ENCODE assay signal across 20 cellular contexts in the genomic region with DNA sequence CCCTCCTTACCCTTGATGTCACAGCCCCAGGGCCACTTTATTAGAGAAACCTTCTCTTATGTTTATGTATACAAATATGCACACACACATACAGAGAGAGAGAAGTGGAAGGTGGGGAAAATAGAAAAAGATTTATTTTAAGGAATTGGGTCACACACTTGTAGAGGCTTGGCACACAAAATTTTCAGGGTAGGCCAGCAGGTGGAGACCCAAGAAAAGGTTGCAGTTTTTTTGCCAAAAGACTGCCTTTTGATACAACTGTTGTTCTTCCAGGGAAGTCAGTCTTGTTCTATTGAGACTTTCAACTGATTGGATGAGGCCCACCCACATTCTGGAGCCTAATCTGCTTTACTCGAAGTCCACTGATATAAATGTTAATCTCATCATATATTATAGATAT.
DNase-seq lines count a peak whose midpoint lies in the region; ATAC-seq, FAIRE-seq and TF ChIP-seq lines count a peak whose summit lies in the region.
"Had no signal": no experiment of that assay in that cellular context is flagged by ENCODE, and none has a peak within 500 bp of the region (broad histone marks: within the 10 kb centered on the region; RNA-seq: fewer than 3 reads in every experiment).

No MANE protein-coding gene starts in this region.

- intact Hi-C loops in activated naive CD4-positive, alpha-beta T cell treated with anti-CD3 and anti-CD28 coated beads for 36 hours (cut with micrococcal nuclease), result loop anchor here (2.0 kb wide), 2 partner anchors 98 to 216 kb away; no protein-coding TSS in a partner anchor
- intact Hi-C loops in GM12878 (cut with micrococcal nuclease; ENCODE audit: unreplicated experiment), result loop anchor here (1.0 kb wide), 1 partner anchor 413 kb away; no protein-coding TSS in a partner anchor
- intact Hi-C loops in naive thymus-derived CD4-positive, alpha-beta T cell (cut with micrococcal nuclease), result loop anchor here in 1 of 2 donors (10.0 kb wide), 1 partner anchor 416 kb away; no protein-coding TSS in a partner anchor

- H3K27me3 ChIP-seq in H9 (ENCODE audit: insufficient read depth, low read length) (no peaks in the 10 kb centered on the region), GM12878 (replicated peaks in 1 of 2; ENCODE audit: control insufficient read depth in 2 of 2, insufficient read depth in 2 of 2, low read length in 1 of 2) (no peaks in the 10 kb centered on the region; a peak in 1 of 4 replicates)
- H3K27me3 ChIP-seq in naive thymus-derived CD4-positive, alpha-beta T cell (ENCODE audit: control insufficient read depth in 2 of 2, insufficient read depth in 2 of 2, low read length in 2 of 2), result no peaks in the 10 kb centered on the region
- H3K27me3 ChIP-seq: BLaER1 treated with 17β-estradiol and CSF1 and Interleukin-3, amounts not matched to agents 10 nM and 100 nM had no signal

- no peaks in the 10 kb centered on the region for H3K23me2 ChIP-seq in H9 (ENCODE audit: insufficient read length, low read depth, low read length, poor library complexity, severe bottlenecking)

- no peak overlapping the region for H3K4ac ChIP-seq in H9 (ENCODE audit: low read depth, low read length)

- H3K27me3 Mint-ChIP-seq in activated naive CD4-positive, alpha-beta T cell treated with anti-CD3 and anti-CD28 coated beads for 36 hours (ENCODE audit: low read depth), result no peaks in the 10 kb centered on the region
- H3K27me3 Mint-ChIP-seq in H9 (ENCODE audit: low read depth) (no peaks in the 10 kb centered on the region), immature natural killer cell (ENCODE audit: low read depth in 3 of 3) (peaks cover 0 to 4% (median 2%) of the 10 kb centered on the region in 3 donors)
- peaks cover 0 to 15% (median 9%) of the 10 kb centered on the region in 5 donors for H3K27me3 Mint-ChIP-seq in naive thymus-derived CD4-positive, alpha-beta T cell
- H3K27me3 Mint-ChIP-seq in activated CD4-positive, alpha-beta memory T cell treated with anti-CD3 and anti-CD28 coated beads, Interleukin-2, amount 10 ng/mL, durations not matched to agents 7 days and 5 days, result peaks cover 13% of the 10 kb centered on the region

- H3K9me3 ChIP-seq in H9 (ENCODE audit: control insufficient read depth, low read depth, low read length) (no peaks in the 10 kb centered on the region), GM12878 (replicated peaks; ENCODE audit: control insufficient read depth, insufficient read depth, low read length) (no peaks in the 10 kb centered on the region)
- H3K9me3 ChIP-seq in naive thymus-derived CD4-positive, alpha-beta T cell (ENCODE audit: control insufficient read depth in 2 of 3, low read length in 3 of 3), result no peaks in the 10 kb centered on the region
- H3K9me3 ChIP-seq: BLaER1 treated with 17β-estradiol and CSF1 and Interleukin-3, amounts not matched to agents 10 nM and 100 nM had no signal

- no peak overlapping the region for H2BK15ac ChIP-seq in H9 (ENCODE audit: low read depth, low read length)

- no peak overlapping the region for H4K5ac ChIP-seq in H9 (ENCODE audit: insufficient read length, low read depth, low read length)

- TF ChIP-seq CTCF in H9 (conservative IDR thresholded peaks at IDR 0.05) (peak; percentile 38; the same call in 2 of the 3 replicates), GM12878 (IDR thresholded peaks at IDR 0.05 in 2 of 3, conservative IDR thresholded peaks at IDR 0.05 in 1 of 3; ENCODE audit: control insufficient read depth in 2 of 3, extremely low read depth in 1 of 3, insufficient read depth in 1 of 3, low read depth in 3 of 3, low read length in 3 of 3) (peak in 1 of 3 experiments; percentile 8; a peak in 1 of 6 replicates)

- H3K4me1 ChIP-seq in H9 (ENCODE audit: insufficient read depth, low read length) (peaks cover 11% of the 10 kb centered on the region; the same call in 1 of the 2 replicates), GM12878 (ENCODE audit: control insufficient read depth, insufficient read depth, low read length) (no peaks in the 10 kb centered on the region)
- H3K4me1 ChIP-seq in naive thymus-derived CD4-positive, alpha-beta T cell (ENCODE audit: control insufficient read depth in 2 of 2, insufficient read depth in 2 of 2, low read length in 2 of 2), result no peaks in the 10 kb centered on the region

- H2AFZ ChIP-seq in H9 (ENCODE audit: low read length) (no peak overlapping the region), GM12878 (ENCODE audit: control insufficient read depth, low read depth, low read length) (no peak overlapping the region)

- H3K4me3 Mint-ChIP-seq in activated naive CD4-positive, alpha-beta T cell treated with anti-CD3 and anti-CD28 coated beads for 36 hours, result no peak overlapping the region
- H3K4me3 Mint-ChIP-seq in H9 (no peak overlapping the region), immature natural killer cell (no peak overlapping the region)
- no peak overlapping the region for H3K4me3 Mint-ChIP-seq in naive thymus-derived CD4-positive, alpha-beta T cell
- H3K4me3 Mint-ChIP-seq in activated CD4-positive, alpha-beta memory T cell treated with anti-CD3 and anti-CD28 coated beads, Interleukin-2, amount 10 ng/mL, durations not matched to agents 7 days and 5 days, result no peak overlapping the region
- H3K4me3 Mint-ChIP-seq: B cell; CD8-positive, alpha-beta T cell; HFFc6 had no signal

- H3K79me1 ChIP-seq in H9 (ENCODE audit: insufficient read depth, low read depth, low read length, poor library complexity, severe bottlenecking), result no peaks in the 10 kb centered on the region

- no peak overlapping the region for H3T11ph ChIP-seq in H9 (ENCODE audit: low read length)

- TF ChIP-seq EP300 in GM12878 (IDR thresholded peaks at IDR 0.05; ENCODE audit: borderline replicate concordance in 1 of 2, control insufficient read depth in 1 of 2, low read depth in 2 of 2, low read length in 2 of 2), result no peak

- H3K4me3 ChIP-seq in GM12878, result no peak overlapping the region
- H3K4me3 ChIP-seq in naive thymus-derived CD4-positive, alpha-beta T cell (ENCODE audit: low read length), result no peak overlapping the region
- H3K4me3 ChIP-seq: BLaER1 treated with 17β-estradiol and CSF1 and Interleukin-3, amounts not matched to agents 10 nM and 100 nM; K562 had no signal

- CTCF ChIA-PET in activated naive CD4-positive, alpha-beta T cell treated with anti-CD3 and anti-CD28 coated beads for 36 hours (lab: Charles Lee), result interaction anchor here (0.7 kb wide), 1 partner anchor 34 kb away, joined by 3 read pairs; no protein-coding TSS in a partner anchor
- CTCF ChIA-PET in GM12878 (lab: Yijun Ruan, JAX), result no interaction called here
- CTCF ChIA-PET in naive thymus-derived CD4-positive, alpha-beta T cell (lab: Charles Lee), result no interaction called here
- CTCF ChIA-PET in activated CD4-positive, alpha-beta memory T cell treated with anti-CD3 and anti-CD28 coated beads, Interleukin-2, amount 10 ng/mL, durations not matched to agents 7 days and 5 days (lab: Charles Lee), result no interaction called here

- no CpG with 5 or more reads among the region's 1 CpG for WGBS in H9 (ENCODE audit: extremely low coverage, insufficient read length, low lambda C conversion rate)
- WGBS in GM12878 (ENCODE audit: insufficient coverage, insufficient replicate concordance, low lambda C conversion rate, missing lambda C conversion rate), result 12% methylated on average over 1 of the region's 1 CpG

- H3K36me3 ChIP-seq in GM12878 (ENCODE audit: control insufficient read depth in 2 of 2, insufficient read depth in 2 of 2, low read length in 1 of 2), result no peaks in the 10 kb centered on the region
- no peaks in the 10 kb centered on the region for H3K36me3 ChIP-seq in naive thymus-derived CD4-positive, alpha-beta T cell (ENCODE audit: control insufficient read depth in 2 of 3, insufficient read depth in 3 of 3, low read length in 3 of 3)
- H3K36me3 ChIP-seq: BLaER1 treated with 17β-estradiol and CSF1 and Interleukin-3, amounts not matched to agents 10 nM and 100 nM had no signal

- RAD21 ChIA-PET in GM12878 (lab: Charles Lee; ENCODE audit: unreplicated experiment), result no interaction called here

- no peaks in the 10 kb centered on the region for H3K36me3 Mint-ChIP-seq in activated naive CD4-positive, alpha-beta T cell treated with anti-CD3 and anti-CD28 coated beads for 36 hours (ENCODE audit: low read depth)
- no peaks in the 10 kb centered on the region for H3K36me3 Mint-ChIP-seq in activated naive CD4-positive, alpha-beta T cell treated with anti-CD3 and anti-CD28 coated beads, Interleukin-2, amount 50 U/mL, for 72 hours
- H3K36me3 Mint-ChIP-seq in H9 (ENCODE audit: insufficient read depth in 1 of 3, low read depth in 3 of 3), result no peaks in the 10 kb centered on the region
- H3K36me3 Mint-ChIP-seq in naive thymus-derived CD4-positive, alpha-beta T cell, result no peaks in the 10 kb centered on the region
- H3K36me3 Mint-ChIP-seq in immature natural killer cell, result no peaks in the 10 kb centered on the region
- H3K36me3 Mint-ChIP-seq in activated CD4-positive, alpha-beta memory T cell treated with anti-CD3 and anti-CD28 coated beads, Interleukin-2, amount 10 ng/mL, durations not matched to agents 7 days and 5 days (ENCODE audit: low read depth), result no peaks in the 10 kb centered on the region
- H3K36me3 Mint-ChIP-seq: CD8-positive, alpha-beta T cell had no signal

- H3K14ac ChIP-seq in H9 (ENCODE audit: insufficient read depth, low read length), result no peak overlapping the region

- H3K79me2 ChIP-seq in H9 (ENCODE audit: insufficient read depth, low read length), result no peaks in the 10 kb centered on the region; the same call in 1 of the 2 replicates
- H3K79me2 ChIP-seq in GM12878 (ENCODE audit: control insufficient read depth, insufficient read depth, low read length), result no peaks in the 10 kb centered on the region

- H4K20me1 ChIP-seq in H9 (ENCODE audit: control insufficient read depth, insufficient read depth, insufficient read length) (no peaks in the 10 kb centered on the region), GM12878 (ENCODE audit: control insufficient read depth, insufficient read depth) (no peaks in the 10 kb centered on the region)
- H4K20me1 ChIP-seq: BLaER1 treated with 17β-estradiol and CSF1 and Interleukin-3, amounts not matched to agents 10 nM and 100 nM had no signal

- H3K56ac ChIP-seq in H9 (ENCODE audit: insufficient read length, low read depth, low read length), result no peak overlapping the region

- no peak overlapping the region for H3K9ac ChIP-seq in H9 (ENCODE audit: extremely low read depth, insufficient read length, low read length)
- no peak overlapping the region for H3K9ac ChIP-seq in GM12878 (ENCODE audit: control insufficient read depth, insufficient read depth, low read length)
- H3K9ac ChIP-seq: BLaER1 treated with 17β-estradiol and CSF1 and Interleukin-3, amounts not matched to agents 10 nM and 100 nM had no signal

- no peak overlapping the region for H3K18ac ChIP-seq in H9 (ENCODE audit: insufficient read length, low read depth, low read length)

- H2BK5ac ChIP-seq in H9 (ENCODE audit: insufficient read length, low read length), result no peak overlapping the region

- H3K27ac ChIP-seq in H9 (ENCODE audit: insufficient read length, low read depth, low read length) (no peak overlapping the region), GM12878 (ENCODE audit: control insufficient read depth, insufficient read depth) (no peak overlapping the region)
- H3K27ac ChIP-seq in naive thymus-derived CD4-positive, alpha-beta T cell (ENCODE audit: low read depth, low read length), result no peak overlapping the region
- H3K27ac ChIP-seq: BLaER1 treated with 17β-estradiol and CSF1 and Interleukin-3, amounts not matched to agents 10 nM and 100 nM had no signal

- no peak for ATAC-seq in activated naive CD4-positive, alpha-beta T cell treated with anti-CD3 and anti-CD28 coated beads, Interleukin-2, amount 50 U/mL, for 72 hours
- no peak for ATAC-seq in GM12878
- ATAC-seq in naive thymus-derived CD4-positive, alpha-beta T cell, result no peak
- ATAC-seq: CD8-positive, alpha-beta T cell; HCT116; K562 had no signal

- no peak for TF ChIP-seq POLR2A in GM12878 (IDR thresholded peaks at IDR 0.05; ENCODE audit: low read depth, low read length)

- H2BK120ac ChIP-seq in H9 (ENCODE audit: low read depth, low read length, poor library complexity, severe bottlenecking), result no peak overlapping the region

- TF ChIP-seq RAD21 in GM12878 (IDR thresholded peaks at IDR 0.05; ENCODE audit: insufficient read depth, low read depth, low read length), result 0 out of 2 replicates have a peak, but pooled peaks have one; percentile 9

- H4K91ac ChIP-seq in H9 (ENCODE audit: insufficient read length, low read depth, low read length), result no peak overlapping the region

- SMC1A ChIA-PET in GM12878 (lab: Charles Lee; ENCODE audit: uncharacterized antibody, unreplicated experiment), result interaction anchor here (1.1 kb wide), 1 partner anchor 97 kb away, joined by 3 read pairs; no protein-coding TSS in a partner anchor

- H3K4me2 ChIP-seq in H9 (ENCODE audit: insufficient read depth, insufficient read length, low read length) (no peak overlapping the region), GM12878 (ENCODE audit: control insufficient read depth, insufficient read depth) (no peak overlapping the region)
- H3K4me2 ChIP-seq: BLaER1 treated with 17β-estradiol and CSF1 and Interleukin-3, amounts not matched to agents 10 nM and 100 nM had no signal

- no peaks in the 10 kb centered on the region for H3K4me1 Mint-ChIP-seq in activated naive CD4-positive, alpha-beta T cell treated with anti-CD3 and anti-CD28 coated beads for 36 hours (ENCODE audit: low read depth)
- H3K4me1 Mint-ChIP-seq in H9, result peaks cover 27 to 43% of the 10 kb centered on the region in 2 experiments
- no peaks in the 10 kb centered on the region for H3K4me1 Mint-ChIP-seq in naive thymus-derived CD4-positive, alpha-beta T cell
- H3K4me1 Mint-ChIP-seq in immature natural killer cell, result no peaks in the 10 kb centered on the region
- no peaks in the 10 kb centered on the region for H3K4me1 Mint-ChIP-seq in activated CD4-positive, alpha-beta memory T cell treated with anti-CD3 and anti-CD28 coated beads, Interleukin-2, amount 10 ng/mL, durations not matched to agents 7 days and 5 days
- H3K4me1 Mint-ChIP-seq: B cell had no signal

- in situ Hi-C loops in GM12878 (cut with MboI), result no loop called here

- no peaks in the 10 kb centered on the region for H3K9me3 Mint-ChIP-seq in activated naive CD4-positive, alpha-beta T cell treated with anti-CD3 and anti-CD28 coated beads for 36 hours
- no peaks in the 10 kb centered on the region for H3K9me3 Mint-ChIP-seq in activated naive CD4-positive, alpha-beta T cell treated with anti-CD3 and anti-CD28 coated beads, Interleukin-2, amount 50 U/mL, for 72 hours
- H3K9me3 Mint-ChIP-seq in H9 (no peaks in the 10 kb centered on the region), immature natural killer cell (no peaks in the 10 kb centered on the region)
- no peaks in the 10 kb centered on the region for H3K9me3 Mint-ChIP-seq in naive thymus-derived CD4-positive, alpha-beta T cell
- no peaks in the 10 kb centered on the region for H3K9me3 Mint-ChIP-seq in activated CD4-positive, alpha-beta memory T cell treated with anti-CD3 and anti-CD28 coated beads, Interleukin-2, amount 10 ng/mL, durations not matched to agents 7 days and 5 days
- H3K9me3 Mint-ChIP-seq: CD8-positive, alpha-beta T cell had no signal

- no TSS peak for BruUV-seq in GM12878 (replicated peaks; lab: Mats Ljungman, UMichigan)

- no peak overlapping the region for H4K8ac ChIP-seq in H9 (replicated peaks; ENCODE audit: insufficient read length, low read depth, low read length)

- H2AK5ac ChIP-seq in H9 (ENCODE audit: insufficient read length, low read length), result no peak overlapping the region

- DNase-seq in activated naive CD4-positive, alpha-beta T cell treated with anti-CD3 and anti-CD28 coated beads for 36 hours, result peak; percentile 11
- no peak for DNase-seq in activated naive CD4-positive, alpha-beta T cell treated with anti-CD3 and anti-CD28 coated beads, Interleukin-2, amount 50 U/mL, for 72 hours (ENCODE audit: low spot score in 2 of 2)
- DNase-seq in H9, result no peak
- DNase-seq in GM12878 (ENCODE audit: low read depth, low spot score), result no peak
- DNase-seq in naive thymus-derived CD4-positive, alpha-beta T cell, result no peak
- no peak for DNase-seq in immature natural killer cell
- no peak for DNase-seq in activated CD4-positive, alpha-beta memory T cell treated with anti-CD3 and anti-CD28 coated beads, Interleukin-2, amount 10 ng/mL, durations not matched to agents 7 days and 5 days
- DNase-seq: Calu3; CD8-positive, alpha-beta T cell; DMS79 treated with DMSO at 0.1 percent for 48 hours; GF-D8; HFFc6; IMR-90 had no signal

- no peak overlapping the region for H2BK12ac ChIP-seq in H9 (ENCODE audit: insufficient read length, low read depth, low read length)

- POLR2A ChIA-PET in GM12878 (lab: Charles Lee), result no interaction called here
- POLR2A ChIA-PET in naive thymus-derived CD4-positive, alpha-beta T cell (lab: Charles Lee), result no interaction called here
- POLR2A ChIA-PET in activated CD4-positive, alpha-beta memory T cell treated with anti-CD3 and anti-CD28 coated beads, Interleukin-2, amount 10 ng/mL, durations not matched to agents 7 days and 5 days (lab: Charles Lee), result no interaction called here

- no peak overlapping the region for H3K27ac Mint-ChIP-seq in activated naive CD4-positive, alpha-beta T cell treated with anti-CD3 and anti-CD28 coated beads for 36 hours
- no peak overlapping the region for H3K27ac Mint-ChIP-seq in activated naive CD4-positive, alpha-beta T cell treated with anti-CD3 and anti-CD28 coated beads, Interleukin-2, amount 50 U/mL, for 72 hours
- H3K27ac Mint-ChIP-seq in H9 (no peak overlapping the region), immature natural killer cell (no peak overlapping the region)
- H3K27ac Mint-ChIP-seq in naive thymus-derived CD4-positive, alpha-beta T cell, result no peak overlapping the region
- no peak overlapping the region for H3K27ac Mint-ChIP-seq in activated CD4-positive, alpha-beta memory T cell treated with anti-CD3 and anti-CD28 coated beads, Interleukin-2, amount 10 ng/mL, durations not matched to agents 7 days and 5 days
- H3K27ac Mint-ChIP-seq: B cell; CD8-positive, alpha-beta T cell; HFFc6 had no signal

- H2BK20ac ChIP-seq in H9 (ENCODE audit: low read depth, low read length, poor library complexity, severe bottlenecking), result no peak overlapping the region

- no peak overlapping the region for H3K23ac ChIP-seq in H9 (ENCODE audit: insufficient read length, low read depth, low read length)

- FAIRE-seq in GM12878 (lab: Jason Lieb, UNC), result no peak
- FAIRE-seq: GM19239, H54, HTR-8/SVneo, K562 had no signal
